Comparison of ENCODE assay signal across 24 cellular contexts in the genomic region with DNA sequence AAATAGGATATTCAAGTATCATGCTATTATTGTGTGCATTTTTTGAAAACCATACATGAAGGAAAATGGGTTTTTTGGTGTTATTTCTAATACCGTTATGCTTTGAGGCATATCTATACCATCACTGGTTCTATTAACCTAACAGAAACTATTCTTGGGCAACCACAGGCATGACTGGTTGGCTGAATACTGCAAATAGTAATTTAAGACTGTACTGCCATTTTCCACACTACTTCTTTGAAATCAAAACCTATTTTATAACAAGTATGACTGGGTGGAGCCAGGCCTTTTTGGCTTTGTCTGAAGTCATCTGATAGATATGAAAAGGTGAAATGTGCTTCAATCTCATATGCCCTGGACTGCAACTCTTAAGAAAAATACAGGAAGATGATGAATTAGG.
DNase-seq lines count a peak whose midpoint lies in the region; ATAC-seq and TF ChIP-seq lines count a peak whose summit lies in the region.
"Had no signal": no experiment of that assay in that cellular context is flagged by ENCODE, and none has a peak within 500 bp of the region (broad histone marks: within the 10 kb centered on the region; RNA-seq: fewer than 3 reads in every experiment).

No MANE protein-coding gene starts in this region.

- H3K27ac Mint-ChIP-seq in activated CD8-positive, alpha-beta T cell treated with anti-CD3 and anti-CD28 coated beads for 36 hours = no peak overlapping the region
- H3K27ac Mint-ChIP-seq in activated CD8-positive, alpha-beta T cell treated with anti-CD3 and anti-CD28 coated beads, Interleukin-2, amount 10 ng/mL, durations not matched to agents 7 days and 5 days = no peak overlapping the region
- H3K27ac Mint-ChIP-seq: H9, WTC11 had no signal

- ATAC-seq in activated CD8-positive, alpha-beta T cell treated with anti-CD3 and anti-CD28 coated beads for 36 hours = peak; percentile 27
- no peak for ATAC-seq in activated CD8-positive, alpha-beta T cell treated with anti-CD3 and anti-CD28 coated beads, Interleukin-2, amount 10 ng/mL, durations not matched to agents 7 days and 5 days
- ATAC-seq in GM21723 (IDR thresholded peaks at IDR 0.05; ENCODE audit: unreplicated experiment) = peak; percentile 69
- peak; percentile 71 for ATAC-seq in stimulated activated naive CD8-positive, alpha-beta T cell treated with anti-CD3 and anti-CD28 coated beads, Interleukin-15, Interleukin-2, amounts not matched to agents 100 U/mL and 50 U/mL, for 24 hours
- ATAC-seq: A549, left ventricle myocardium superior, WTC11 had no signal

- H3K4me3 Mint-ChIP-seq in activated CD8-positive, alpha-beta T cell treated with anti-CD3 and anti-CD28 coated beads for 36 hours = no peak overlapping the region
- H3K4me3 Mint-ChIP-seq in activated CD8-positive, alpha-beta T cell treated with anti-CD3 and anti-CD28 coated beads, Interleukin-2, amount 10 ng/mL, durations not matched to agents 7 days and 5 days = no peak overlapping the region
- H3K4me3 Mint-ChIP-seq: H9, neural crest cell, WTC11 had no signal

- no peak overlapping the region for H3K4me3 ChIP-seq in H7 (ENCODE audit: insufficient read depth, low read depth, low read length)
- H3K4me3 ChIP-seq: A549, esophagus squamous epithelium had no signal

- H3K4me1 Mint-ChIP-seq in activated CD8-positive, alpha-beta T cell treated with anti-CD3 and anti-CD28 coated beads for 36 hours (ENCODE audit: low read depth) = peaks cover 18% of the 10 kb centered on the region
- H3K4me1 Mint-ChIP-seq in activated CD8-positive, alpha-beta T cell treated with anti-CD3 and anti-CD28 coated beads, Interleukin-2, amount 10 ng/mL, durations not matched to agents 7 days and 5 days (ENCODE audit: low read depth) = peaks cover 12% of the 10 kb centered on the region
- H3K4me1 Mint-ChIP-seq: H9, neural crest cell, WTC11 had no signal

- peak; percentile 9 for DNase-seq in activated CD8-positive, alpha-beta T cell treated with anti-CD3 and anti-CD28 coated beads for 36 hours
- DNase-seq in activated CD8-positive, alpha-beta T cell treated with anti-CD3 and anti-CD28 coated beads, Interleukin-2, amount 10 ng/mL, durations not matched to agents 7 days and 5 days = no peak
- DNase-seq in LHCN-M2 (ENCODE audit: low read depth) (peak; percentile 11), H7 (no peak), hepatic stellate cell (ENCODE audit: low spot score) (no peak), NCI-H524 treated with DMSO at 0.1 percent for 48 hours (lab: John Stamatoyannopoulos, UW) (no peak)
- no peak for DNase-seq in stimulated activated naive CD8-positive, alpha-beta T cell treated with anti-CD3 and anti-CD28 coated beads, Interleukin-15, Interleukin-2, amounts not matched to agents 100 U/mL and 50 U/mL, for 24 hours
- DNase-seq: activated gamma-delta T cell; effector memory CD4-positive, alpha-beta T cell; esophagus squamous epithelium; GDM1; glutamatergic neuron; H9; KG1; left ventricle myocardium superior; NCI-H1048; NCI-H2029; RPMI8226; SK-N-SH; stimulated activated CD4-positive, alpha-beta T cell treated with anti-CD3 and anti-CD28 coated beads, Interleukin-2, amount 100 ng/mL, for 48 hours had no signal

- POLR2A ChIA-PET in activated CD8-positive, alpha-beta T cell treated with anti-CD3 and anti-CD28 coated beads for 36 hours (lab: Charles Lee) = no interaction called here
- POLR2A ChIA-PET in activated CD8-positive, alpha-beta T cell treated with anti-CD3 and anti-CD28 coated beads, Interleukin-2, amount 10 ng/mL, durations not matched to agents 7 days and 5 days (lab: Charles Lee) = no interaction called here

- H3K36me3 ChIP-seq in H7 (replicated peaks; ENCODE audit: control insufficient read depth, insufficient read depth, low read length) = no peaks in the 10 kb centered on the region; the same call in 1 of the 2 replicates
- H3K36me3 ChIP-seq: esophagus squamous epithelium had no signal

- H3K27me3 ChIP-seq in H7 (ENCODE audit: control insufficient read depth, insufficient read depth, low read length) = no peaks in the 10 kb centered on the region
- H3K27me3 ChIP-seq: esophagus squamous epithelium had no signal

- intact Hi-C loops in activated CD8-positive, alpha-beta T cell treated with anti-CD3 and anti-CD28 coated beads for 36 hours (cut with micrococcal nuclease) = no loop called here

- peaks cover 17% of the 10 kb centered on the region for H3K9me3 Mint-ChIP-seq in activated CD8-positive, alpha-beta T cell treated with anti-CD3 and anti-CD28 coated beads for 36 hours
- peaks cover 21% of the 10 kb centered on the region for H3K9me3 Mint-ChIP-seq in activated CD8-positive, alpha-beta T cell treated with anti-CD3 and anti-CD28 coated beads, Interleukin-2, amount 10 ng/mL, durations not matched to agents 7 days and 5 days (ENCODE audit: insufficient read depth)

- H3K36me3 Mint-ChIP-seq in activated CD8-positive, alpha-beta T cell treated with anti-CD3 and anti-CD28 coated beads for 36 hours (ENCODE audit: low read depth) = peaks cover 18% of the 10 kb centered on the region
- H3K36me3 Mint-ChIP-seq in activated CD8-positive, alpha-beta T cell treated with anti-CD3 and anti-CD28 coated beads, Interleukin-2, amount 10 ng/mL, durations not matched to agents 7 days and 5 days (ENCODE audit: low read depth) = peaks cover 8% of the 10 kb centered on the region

- CTCF ChIA-PET in activated CD8-positive, alpha-beta T cell treated with anti-CD3 and anti-CD28 coated beads for 36 hours (lab: Charles Lee) = no interaction called here
- CTCF ChIA-PET in activated CD8-positive, alpha-beta T cell treated with anti-CD3 and anti-CD28 coated beads, Interleukin-2, amount 10 ng/mL, durations not matched to agents 7 days and 5 days (lab: Charles Lee) = no interaction called here

- TF ChIP-seq CTCF in activated CD8-positive, alpha-beta T cell treated with anti-CD3 and anti-CD28 coated beads for 36 hours (IDR thresholded peaks at IDR 0.05) = no peak

- no peaks in the 10 kb centered on the region for H3K27me3 Mint-ChIP-seq in activated CD8-positive, alpha-beta T cell treated with anti-CD3 and anti-CD28 coated beads for 36 hours
- no peaks in the 10 kb centered on the region for H3K27me3 Mint-ChIP-seq in activated CD8-positive, alpha-beta T cell treated with anti-CD3 and anti-CD28 coated beads, Interleukin-2, amount 10 ng/mL, durations not matched to agents 7 days and 5 days (ENCODE audit: low read depth)

Comparison
In these comparisons a context has a peak if more than half of its experiments do, and no peak if none do; other contexts are left out.
1. DNase-seq: peak in activated CD8-positive, alpha-beta T cell treated with anti-CD3 and anti-CD28 coated beads for 36 hours (single experiment) and LHCN-M2 (single experiment); none in activated CD8-positive, alpha-beta T cell treated with anti-CD3 and anti-CD28 coated beads, Interleukin-2, amount 10 ng/mL, durations not matched to agents 7 days and 5 days (single experiment), stimulated activated naive CD8-positive, alpha-beta T cell treated with anti-CD3 and anti-CD28 coated beads, Interleukin-15, Interleukin-2, amounts not matched to agents 100 U/mL and 50 U/mL, for 24 hours (single experiment), H7 (single experiment), hepatic stellate cell (single experiment) and NCI-H524 treated with DMSO at 0.1 percent for 48 hours (single experiment).